In the genomic region with DNA sequence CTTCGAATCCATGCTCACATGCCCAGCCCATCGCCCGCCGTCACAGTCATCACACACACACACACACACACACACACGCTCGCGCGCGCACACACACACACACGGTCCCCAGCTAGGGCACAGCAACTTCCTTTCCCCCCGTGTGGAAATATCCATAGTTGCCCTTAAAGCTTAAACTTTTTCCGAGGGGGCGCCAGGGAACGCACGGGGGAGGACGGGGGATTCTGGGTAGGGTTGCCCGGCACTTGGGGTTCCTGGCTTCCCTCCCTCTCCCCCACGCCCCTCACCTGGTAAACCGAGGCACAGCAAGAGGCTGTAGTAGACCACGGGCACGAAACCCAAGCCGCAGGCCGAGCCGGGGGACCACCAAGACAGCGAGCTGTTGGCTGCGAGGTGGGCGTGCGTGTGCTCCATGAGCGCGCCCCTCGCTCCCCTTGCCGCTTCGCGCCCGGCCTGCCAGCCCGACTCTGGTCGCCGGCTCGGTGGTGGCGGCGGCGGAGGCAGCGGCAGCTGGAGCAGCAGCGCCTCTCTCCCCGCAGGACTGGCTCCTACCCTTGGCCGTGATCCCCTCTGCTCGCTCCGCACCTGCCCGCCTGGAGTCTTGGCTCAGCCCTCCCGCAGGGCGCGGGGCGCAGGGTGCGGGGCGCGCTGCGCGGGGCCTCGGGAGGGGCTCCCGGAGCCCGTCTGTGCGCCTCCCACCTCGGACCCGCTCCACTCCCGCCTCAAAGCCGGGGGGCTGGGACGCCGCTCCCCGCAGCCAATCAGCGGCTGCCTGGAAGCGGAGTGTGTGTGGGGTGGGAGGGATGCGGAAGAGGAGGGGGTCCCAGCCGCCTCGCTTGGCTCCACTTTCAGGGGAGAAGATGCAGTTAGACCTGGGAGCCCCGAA, we compare ENCODE assay signal across 18 cellular contexts. TPM values are rescaled to one million over a fixed set of nuclear protein-coding genes. Genes with fewer than 3 reads are reported as not detected.
DNase-seq lines count a peak whose midpoint lies in the region.
"Had no signal": no experiment of that assay in that cellular context is flagged by ENCODE, and none has a peak within 500 bp of the region (broad histone marks: within the 10 kb centered on the region; RNA-seq: fewer than 3 reads in every experiment).

A gene (minus strand): TSS at position 688 of the 886 bp plus-strand sequence. CDS start 274 bp downstream, at position 414.

- no peak within 1 kb of the TSS for H2BK12ac ChIP-seq in trophoblast cell (ENCODE audit: low read length)

- H3K4me3 ChIP-seq in iPS-15b (ENCODE audit: low read depth, low read length) (peak within 1 kb of the TSS; percentile 82), trophoblast cell (ENCODE audit: low read depth, low read length) (no peak within 1 kb of the TSS)
- H3K4me3 ChIP-seq: vagina had no signal

- H3K23ac ChIP-seq in trophoblast cell (ENCODE audit: low read length) = no peak within 1 kb of the TSS

- no peak within 1 kb of the TSS for H3K9ac ChIP-seq in iPS-15b (ENCODE audit: low read depth, low read length)
- H3K9ac ChIP-seq in trophoblast cell (ENCODE audit: low read length) = no peak within 1 kb of the TSS

- H3K4me1 ChIP-seq in iPS-15b (ENCODE audit: control insufficient read depth, insufficient read depth, low read length) = peaks cover 7% of the 10 kb centered on the region
- peaks cover 0 to 3% of the 10 kb centered on the region in 2 experiments for H3K4me1 ChIP-seq in trophoblast cell (ENCODE audit: control insufficient read depth in 1 of 2, insufficient read depth in 2 of 2, low read length in 2 of 2)
- H3K4me1 ChIP-seq: pancreas, vagina had no signal

- peaks cover 54% of the 10 kb centered on the region for H3K27me3 ChIP-seq in iPS-15b (ENCODE audit: control insufficient read depth, insufficient read depth, low read length)
- H3K27me3 ChIP-seq in trophoblast cell (ENCODE audit: insufficient read depth, low read length) = peaks cover 44% of the 10 kb centered on the region

- H3K9me3 Mint-ChIP-seq in activated naive CD8-positive, alpha-beta T cell treated with anti-CD3 and anti-CD28 coated beads for 36 hours = no peaks in the 10 kb centered on the region
- H3K9me3 Mint-ChIP-seq: activated T-helper 17 cell treated with anti-CD3 and anti-CD28 coated beads, Interleukin-2, amount 50 U/mL, for 72 hours had no signal

- no CpG with 5 or more reads among the region's 75 CpGs for WGBS in trophoblast cell (ENCODE audit: extremely low coverage, insufficient coverage, insufficient read length)

- H3K79me2 ChIP-seq in trophoblast cell (ENCODE audit: control insufficient read depth, insufficient read depth, low read length, poor library complexity) = no peaks in the 10 kb centered on the region

- DNase-seq in NCI-H2227 (lab: John Stamatoyannopoulos, UW; ENCODE audit: unreplicated experiment) = peak; percentile 44
- no peak for DNase-seq in NCI-H2227 treated with DMSO at 0.1 percent for 48 hours (lab: John Stamatoyannopoulos, UW)
- peak; percentile 32 for DNase-seq in NCI-H69 (lab: John Stamatoyannopoulos, UW)
- DNase-seq in trophoblast cell = no peak
- DNase-seq in hippocampal formation (lab: John Stamatoyannopoulos, UW) = no peak
- DNase-seq in HCEC 1CT = no peak
- no peak for DNase-seq in activated naive CD8-positive, alpha-beta T cell treated with anti-CD3 and anti-CD28 coated beads for 36 hours
- DNase-seq: CD8-positive, alpha-beta T cell; pancreas; stimulated activated naive CD4-positive, alpha-beta T cell had no signal

- no peak within 1 kb of the TSS for H2AFZ ChIP-seq in trophoblast cell (ENCODE audit: insufficient read depth, low read length, poor library complexity)

- no peak within 1 kb of the TSS for H2AK5ac ChIP-seq in trophoblast cell (ENCODE audit: low read length)

- peak within 1 kb of the TSS; percentile 41 for H3K4me2 ChIP-seq in trophoblast cell (ENCODE audit: low read length)

- no peak within 1 kb of the TSS for H3K27ac Mint-ChIP-seq in activated naive CD8-positive, alpha-beta T cell treated with anti-CD3 and anti-CD28 coated beads for 36 hours
- H3K27ac Mint-ChIP-seq: activated T-helper 17 cell treated with anti-CD3 and anti-CD28 coated beads, Interleukin-2, amount 50 U/mL, for 72 hours; CD8-positive, alpha-beta T cell had no signal

- H3K9me3 ChIP-seq in iPS-15b (ENCODE audit: control insufficient read depth, insufficient read depth, low read length) (no peaks in the 10 kb centered on the region), trophoblast cell (ENCODE audit: insufficient read depth, low read depth, low read length) (peaks cover 7% of the 10 kb centered on the region)
- H3K9me3 ChIP-seq: pancreas, vagina had no signal

- H3K36me3 Mint-ChIP-seq in activated naive CD8-positive, alpha-beta T cell treated with anti-CD3 and anti-CD28 coated beads for 36 hours = no peaks in the 10 kb centered on the region
- H3K36me3 Mint-ChIP-seq: CD8-positive, alpha-beta T cell had no signal

- no peak within 1 kb of the TSS for H3K4ac ChIP-seq in trophoblast cell (ENCODE audit: low read depth, low read length)

- no peak within 1 kb of the TSS for H3K27ac ChIP-seq in trophoblast cell (ENCODE audit: low read depth, low read length)
- H3K27ac ChIP-seq: epithelial cell of prostate, pancreas, vagina had no signal

- no peak within 1 kb of the TSS for H4K8ac ChIP-seq in trophoblast cell (ENCODE audit: low read depth, low read length)

- H2BK120ac ChIP-seq in trophoblast cell (ENCODE audit: insufficient read depth, low read length, poor library complexity) = no peak within 1 kb of the TSS

- no peak within 1 kb of the TSS for H4K91ac ChIP-seq in trophoblast cell (ENCODE audit: low read depth, low read length)

- H3K36me3 ChIP-seq in iPS-15b (ENCODE audit: control insufficient read depth, insufficient read depth, low read length) (no peaks in the 10 kb centered on the region), trophoblast cell (ENCODE audit: control insufficient read depth in 1 of 2, insufficient read depth in 2 of 2, low read length in 2 of 2) (no peaks in the 10 kb centered on the region)
- H3K36me3 ChIP-seq: pancreas, vagina had no signal

- H3K18ac ChIP-seq in trophoblast cell (ENCODE audit: low read length) = no peak within 1 kb of the TSS

- no peak within 1 kb of the TSS for H4K12ac ChIP-seq in trophoblast cell (ENCODE audit: low read depth, low read length)

- H3K4me3 Mint-ChIP-seq in activated naive CD8-positive, alpha-beta T cell treated with anti-CD3 and anti-CD28 coated beads for 36 hours = no peak within 1 kb of the TSS
- H3K4me3 Mint-ChIP-seq: activated T-helper 17 cell treated with anti-CD3 and anti-CD28 coated beads, Interleukin-2, amount 50 U/mL, for 72 hours; CD8-positive, alpha-beta T cell had no signal

- H3K4me1 Mint-ChIP-seq in activated naive CD8-positive, alpha-beta T cell treated with anti-CD3 and anti-CD28 coated beads for 36 hours = no peaks in the 10 kb centered on the region
- H3K4me1 Mint-ChIP-seq: activated T-helper 17 cell treated with anti-CD3 and anti-CD28 coated beads, Interleukin-2, amount 50 U/mL, for 72 hours had no signal

- no peaks in the 10 kb centered on the region for H3K79me1 ChIP-seq in trophoblast cell (ENCODE audit: low read length)

- peaks cover 42% of the 10 kb centered on the region for H3K27me3 Mint-ChIP-seq in activated naive CD8-positive, alpha-beta T cell treated with anti-CD3 and anti-CD28 coated beads for 36 hours

- H3K14ac ChIP-seq in trophoblast cell (ENCODE audit: low read length) = no peak within 1 kb of the TSS

- H2BK5ac ChIP-seq in trophoblast cell (ENCODE audit: low read depth, low read length, poor library complexity) = no peak within 1 kb of the TSS

RNA-seq across cellular contexts. Expression of the gene that starts here (rescaled TPM):
- not detected in 2 replicates for polyA plus RNA-seq in trophoblast cell (2013)
- total RNA-seq in activated naive CD8-positive, alpha-beta T cell treated with anti-CD3 and anti-CD28 coated beads for 36 hours = not detected
- total RNA-seq: activated T-helper 17 cell treated with anti-CD3 and anti-CD28 coated beads, Interleukin-2, amount 50 U/mL, for 72 hours; CD8-positive, alpha-beta T cell; chondrocyte; G401; mucosa of gallbladder; NCI-H460; pancreas; vagina had no signal
- polyA plus RNA-seq: pancreas had no signal

Comparison
In these comparisons a context has a peak if more than half of its experiments do, and no peak if none do; other contexts are left out.
1. DNase-seq: peak in NCI-H2227 (single experiment) and NCI-H69 (single experiment); none in NCI-H2227 treated with DMSO at 0.1 percent for 48 hours (single experiment), trophoblast cell (0 of 2), hippocampal formation (0 of 2), HCEC 1CT (single experiment) and activated naive CD8-positive, alpha-beta T cell treated with anti-CD3 and anti-CD28 coated beads for 36 hours (single experiment).